Comparison of ENCODE assay signal across 8 cellular contexts in genomic region chr18:72867721-72868665, GRCh38. TPM values are rescaled to one million over a fixed set of nuclear protein-coding genes. Genes with fewer than 3 reads are reported as not detected.
DNase-seq lines count a peak whose midpoint lies in the region; ATAC-seq and TF ChIP-seq lines count a peak whose summit lies in the region.

TSS of gene NETO1 (minus strand) at chr18:72867987. CDS start at chr18:72867291, 696 bp downstream.

- intact Hi-C loops in upper lobe of right lung (cut with DNase I) = no loop called here

- no peak for TF ChIP-seq CTCF in upper lobe of right lung (IDR thresholded peaks at IDR 0.05)

- peak within 1 kb of the TSS; percentile 87 for H3K4me3 ChIP-seq in iPS-20b (ENCODE audit: low read length)
- H3K4me3 ChIP-seq in upper lobe of right lung = peak within 1 kb of the TSS; percentile 10

- no peaks in the 10 kb centered on the region for H3K9me3 ChIP-seq in iPS-20b (ENCODE audit: insufficient read depth, low read depth, low read length)
- no peaks in the 10 kb centered on the region for H3K9me3 ChIP-seq in upper lobe of right lung

- DNase-seq in activated gamma-delta T cell (lab: John Stamatoyannopoulos, UW) (peak; percentile 11), activated gamma-delta T cell treated with Interleukin-2 at 50 U/mL for 16 hours (no peak), T1000 (lab: John Stamatoyannopoulos, UW) (peak; percentile 6), upper lobe of right lung (no peak), ureter (ENCODE audit: low spot score) (no peak)

- peaks cover 9% of the 10 kb centered on the region for H3K4me1 ChIP-seq in iPS-20b (ENCODE audit: insufficient read depth, low read length)
- H3K4me1 ChIP-seq in upper lobe of right lung = no peaks in the 10 kb centered on the region

- no peak within 1 kb of the TSS for H3K27ac ChIP-seq in iPS-20b (ENCODE audit: low read length)
- H3K27ac ChIP-seq in upper lobe of right lung = no peak within 1 kb of the TSS

- H3K9ac ChIP-seq in iPS-20b (ENCODE audit: low read depth, low read length) = peak within 1 kb of the TSS; percentile 59; the same call in 1 of the 2 replicates

- ATAC-seq in upper lobe of right lung (peak; percentile 18), GM21447 (IDR thresholded peaks at IDR 0.05; ENCODE audit: unreplicated experiment) (no peak), HG03039 (IDR thresholded peaks at IDR 0.05; ENCODE audit: unreplicated experiment) (no peak)

- H3K27me3 ChIP-seq in iPS-20b (ENCODE audit: insufficient read depth, low read length) (peaks cover 59% of the 10 kb centered on the region), upper lobe of right lung (peaks cover 47% of the 10 kb centered on the region)

- H3K36me3 ChIP-seq in iPS-20b (ENCODE audit: insufficient read depth, low read depth, low read length) (peaks cover 14% of the 10 kb centered on the region; the same call in 1 of the 2 replicates), upper lobe of right lung (no peaks in the 10 kb centered on the region)

RNA-seq across cellular contexts. Expression of gene NETO1, which starts in this region (rescaled TPM):
- total RNA-seq in upper lobe of right lung (not detected), ureter (2.6 TPM)

Comparison
In these comparisons a context has a peak if more than half of its experiments do, and no peak if none do; other contexts are left out.
1. DNase-seq: peak in activated gamma-delta T cell (single experiment) and T1000 (single experiment); none in activated gamma-delta T cell treated with Interleukin-2 at 50 U/mL for 16 hours (single experiment), upper lobe of right lung (single experiment) and ureter (single experiment).
2. Peak in ATAC-seq and H3K4me3 ChIP-seq in upper lobe of right lung; RNA of the gene not detected or under 1 TPM.